In genomic region chr6:75244063-75244575, GRCh38 we compare ENCODE assay signal across 8 cellular contexts. TPM values are rescaled to one million over a fixed set of nuclear protein-coding genes. Genes with fewer than 3 reads are reported as not detected.
DNase-seq lines count a peak whose midpoint lies in the region; ATAC-seq and TF ChIP-seq lines count a peak whose summit lies in the region.

No MANE protein-coding gene starts in this region.

- peaks cover 32% of the 10 kb centered on the region for H3K4me1 ChIP-seq in DND-41 (ENCODE audit: insufficient read depth, low read length)
- H3K4me1 ChIP-seq in GM23338 (ENCODE audit: insufficient read depth), result peaks cover 14% of the 10 kb centered on the region
- peaks cover 0 to 28% (median 0%) of the 10 kb centered on the region in 4 donors for H3K4me1 ChIP-seq in Peyer's patch
- H3K4me1 ChIP-seq in endodermal cell (ENCODE audit: control insufficient read depth, insufficient read depth, low read length), result no peaks in the 10 kb centered on the region

- no peaks in the 10 kb centered on the region for H3K9me2 ChIP-seq in GM23338 (ENCODE audit: insufficient read depth)

- H3K9me3 ChIP-seq in DND-41 (ENCODE audit: insufficient read depth, low read length, severe bottlenecking) (no peaks in the 10 kb centered on the region), Peyer's patch (no peaks in the 10 kb centered on the region), endodermal cell (ENCODE audit: control insufficient read depth, low read length) (no peaks in the 10 kb centered on the region)

- H3K36me3 ChIP-seq in DND-41 (ENCODE audit: insufficient read depth, low read length), result peaks cover 22% of the 10 kb centered on the region
- peaks cover 21% of the 10 kb centered on the region; the same call in 1 of the 2 replicates for H3K36me3 ChIP-seq in GM23338 (ENCODE audit: insufficient read depth)
- peaks cover 0 to 17% (median 0%) of the 10 kb centered on the region in 3 donors for H3K36me3 ChIP-seq in Peyer's patch
- H3K36me3 ChIP-seq in endodermal cell (ENCODE audit: control insufficient read depth, insufficient read depth, low read length), result peaks cover 25% of the 10 kb centered on the region

- no peak for TF ChIP-seq POLR2A in Peyer's patch (IDR thresholded peaks at IDR 0.05)

- H3K27me3 Mint-ChIP-seq in GM23338 (ENCODE audit: insufficient read depth, low read depth, poor library complexity) (peaks cover 9% of the 10 kb centered on the region), endodermal cell (ENCODE audit: insufficient read depth) (no peaks in the 10 kb centered on the region), nephron progenitor cell (ENCODE audit: low read depth, poor library complexity) (peaks cover 6% of the 10 kb centered on the region)

- H3K4me1 Mint-ChIP-seq in GM23338 (peaks cover 25% of the 10 kb centered on the region), endodermal cell (peaks cover 11% of the 10 kb centered on the region), nephron progenitor cell (peaks cover 29% of the 10 kb centered on the region)

- H4K20me1 ChIP-seq in DND-41 (ENCODE audit: insufficient read depth, low read length) (peaks cover 10% of the 10 kb centered on the region; the same call in 1 of the 2 replicates), GM23338 (replicated peaks; ENCODE audit: insufficient read depth) (peaks cover 4% of the 10 kb centered on the region; the same call in 1 of the 2 replicates)

- H3K9me3 Mint-ChIP-seq in GM23338 (no peaks in the 10 kb centered on the region), endodermal cell (no peaks in the 10 kb centered on the region), nephron progenitor cell (peaks cover 4% of the 10 kb centered on the region)

- H3K4me2 ChIP-seq in DND-41 (ENCODE audit: insufficient read depth, low read length), result peak overlapping the region; percentile 74
- peak overlapping the region; percentile 75 for H3K4me2 ChIP-seq in GM23338

- H2AFZ ChIP-seq in DND-41 (ENCODE audit: low read depth, low read length) (peak overlapping the region; percentile 91), GM23338 (peak overlapping the region; percentile 50; the same call in 1 of the 2 replicates)

- WGBS in endodermal cell (ENCODE audit: insufficient coverage in 1 of 2, insufficient read length in 1 of 2), 2 experiments, result 56 to 61% methylated on average over 12 to 15 of the region's 15 CpGs

- H3K27ac ChIP-seq in DND-41 (ENCODE audit: low read length) (peak overlapping the region; percentile 99), GM23338 (ENCODE audit: low read depth) (peak overlapping the region; percentile 70), Peyer's patch (peak overlapping the region; percentile 82 to 96 (median 92)), endodermal cell (ENCODE audit: low read depth, low read length) (peak overlapping the region; percentile 10)

- H3K4me3 Mint-ChIP-seq in GM23338 (peak overlapping the region; percentile 94), endodermal cell (peak overlapping the region; percentile 99), nephron progenitor cell (peak overlapping the region; percentile 99)

- H3K27me3 ChIP-seq in DND-41 (ENCODE audit: insufficient read depth, low read length, poor library complexity) (no peaks in the 10 kb centered on the region), GM23338 (ENCODE audit: insufficient read depth) (no peaks in the 10 kb centered on the region), Peyer's patch (no peaks in the 10 kb centered on the region), endodermal cell (ENCODE audit: control insufficient read depth, insufficient read depth, low read length, poor library complexity, severe bottlenecking) (no peaks in the 10 kb centered on the region)

- peak overlapping the region; percentile 82 for H3K9ac ChIP-seq in DND-41 (ENCODE audit: low read depth, low read length)
- peak overlapping the region; percentile 89 for H3K9ac ChIP-seq in endodermal cell (ENCODE audit: extremely low read depth, low read length, poor library complexity, severe bottlenecking)

- peak overlapping the region; percentile 98; a peak in 3 of 4 replicates for H3K4me3 ChIP-seq in DND-41 (ENCODE audit: low read depth in 1 of 2, low read length in 2 of 2)
- H3K4me3 ChIP-seq in GM23338, result peak overlapping the region; percentile 70
- H3K4me3 ChIP-seq in Peyer's patch, result peak overlapping the region; percentile 59 to 84 (median 77)
- peak overlapping the region; percentile 99 for H3K4me3 ChIP-seq in endodermal cell (ENCODE audit: low read length)

- ATAC-seq in DND-41 (ENCODE audit: insufficient read depth, low read depth) (no peak), GM23338 (no peak; the same call in 1 of the 3 replicates), HG03108 (IDR thresholded peaks at IDR 0.05; ENCODE audit: unreplicated experiment) (no peak), HG02840 (IDR thresholded peaks at IDR 0.05; ENCODE audit: low FRiP score, unreplicated experiment) (no peak)

- H3K36me3 Mint-ChIP-seq in GM23338 (ENCODE audit: low read depth) (peaks cover 28% of the 10 kb centered on the region), endodermal cell (ENCODE audit: low read depth) (peaks cover 21% of the 10 kb centered on the region), nephron progenitor cell (ENCODE audit: low read depth) (peaks cover 32% of the 10 kb centered on the region)

- H3K79me2 ChIP-seq in DND-41 (ENCODE audit: insufficient read depth, low read length) (peaks cover 39% of the 10 kb centered on the region), GM23338 (replicated peaks; ENCODE audit: insufficient read depth) (peaks cover 35% of the 10 kb centered on the region)

- no peaks in the 10 kb centered on the region; the same call in 1 of the 2 replicates for H3F3A ChIP-seq in GM23338 (replicated peaks; ENCODE audit: low read depth)

- peak overlapping the region; percentile 98 for H3K27ac Mint-ChIP-seq in GM23338
- H3K27ac Mint-ChIP-seq in endodermal cell, result peak overlapping the region; percentile 100
- H3K27ac Mint-ChIP-seq in nephron progenitor cell, result peak overlapping the region; percentile 100

- DNase-seq in DND-41 (no peak), GM23338 (ENCODE audit: low spot score) (no peak), Peyer's patch (no peak), endodermal cell (peak; percentile 59), nephron progenitor cell (no peak), mesenteric fat pad (ENCODE audit: low spot score) (no peak)

- TF ChIP-seq CTCF in DND-41 (IDR thresholded peaks at IDR 0.05; ENCODE audit: borderline replicate concordance, extremely low read depth, low read length, poor library complexity, severe bottlenecking) (no peak), GM23338 (conservative IDR thresholded peaks at IDR 0.05; ENCODE audit: low read depth in 2 of 2) (no peak), Peyer's patch (IDR thresholded peaks at IDR 0.05) (no peak), endodermal cell (conservative IDR thresholded peaks at IDR 0.05) (no peak), nephron progenitor cell (IDR thresholded peaks at IDR 0.05) (no peak)

TF ChIP-seq in GM23338, 12 proteins besides CTCF, POLR2A, EP300 and RAD21 (continues in another document):
- TF ChIP-seq REST (IDR thresholded peaks at IDR 0.05; ENCODE audit: unreplicated experiment) (no peak), JUNB (IDR thresholded peaks at IDR 0.05; ENCODE audit: unreplicated experiment) (no peak)

RNA-seq across cellular contexts. Expression of gene COX7A2, which starts 0.5 kb away (rescaled TPM):
- total RNA-seq in GM23338 (2014; rRNA removed; shearing (Covaris generic)), result 93.7 and 109 TPM in 2 replicates
- polyA plus RNA-seq in GM23338 (2016; fragmentation: Nextera tagmentation; extraction: Ambion mirVana), result 963 and 996 TPM in 2 replicates
- total RNA-seq in Peyer's patch (100 to 1,000 TPM in 3 of 4 donors, 10 to 100 TPM in 1; 94.9 to 246 (median 192) TPM), endodermal cell (100 to 1,000 TPM; 399 to 472 TPM), mesenteric fat pad (336 TPM)
- polyA plus RNA-seq in endodermal cell (2013, experiment 1 of 2), result 241 TPM
- polyA plus RNA-seq in endodermal cell (2013, experiment 2 of 2), result 240 TPM

RNA-seq across cellular contexts. Expression of gene COL12A1, which starts 38.3 kb away (rescaled TPM):
- total RNA-seq in GM23338 (2014; rRNA removed; shearing (Covaris generic)), result 4.0 and 6.3 TPM in 2 replicates
- 0.39 and 1.2 TPM in 2 replicates for polyA plus RNA-seq in GM23338 (2016; fragmentation: Nextera tagmentation; extraction: Ambion mirVana)
- total RNA-seq in Peyer's patch (10 to 100 TPM; 10.9 to 65.9 (median 57.1) TPM), endodermal cell (under 1 TPM; 0.13 to 0.64 TPM), mesenteric fat pad (376 TPM)
- polyA plus RNA-seq in endodermal cell (2013, experiment 1 of 2), result 5.4 TPM
- polyA plus RNA-seq in endodermal cell (2013, experiment 2 of 2), result 5.8 TPM

RNA-seq across cellular contexts. Expression of gene TMEM30A, which starts 40.5 kb away (rescaled TPM):
- 99.9 and 101 TPM in 2 replicates for total RNA-seq in GM23338 (2014; rRNA removed; shearing (Covaris generic))
- polyA plus RNA-seq in GM23338 (2016; fragmentation: Nextera tagmentation; extraction: Ambion mirVana), result 52.6 and 61.7 TPM in 2 replicates
- 10 to 100 TPM; 25.6 to 51.5 (median 37.9) TPM for total RNA-seq in Peyer's patch
- 10 to 100 TPM; 47.7 to 59.4 TPM for total RNA-seq in endodermal cell
- 70.9 TPM for polyA plus RNA-seq in endodermal cell (2013, experiment 1 of 2)
- 74.4 TPM for polyA plus RNA-seq in endodermal cell (2013, experiment 2 of 2)
- 109 TPM for total RNA-seq in mesenteric fat pad

Comparison
In these comparisons a context has a peak if more than half of its experiments do, and no peak if none do; other contexts are left out.
1. H3K27ac ChIP-seq: peak in every context shown above with its lines; median percentile 99 in DND-41; 92 in Peyer's patch; 70 in GM23338; 10 in endodermal cell.